In genomic region chr11:65547446-65548125, GRCh38 we compare ENCODE assay signal across 1 cellular context.
TF ChIP-seq lines count a peak whose summit lies in the region.

No MANE protein-coding gene starts in this region.

TF ChIP-seq in GM12878, 131 proteins besides CTCF, POLR2A, EP300 and RAD21:
- no peak for TF ChIP-seq SREBF2 (IDR thresholded peaks at IDR 0.05; ENCODE audit: low read length)
- no peak for TF ChIP-seq E2F4 (IDR thresholded peaks at IDR 0.05; ENCODE audit: low read depth, low read length)
- TF ChIP-seq ESRRA (IDR thresholded peaks at IDR 0.05; ENCODE audit: low read length) = no peak
- TF ChIP-seq CHD1 (IDR thresholded peaks at IDR 0.05; ENCODE audit: low read depth, low read length) = no peak
- TF ChIP-seq RB1 (IDR thresholded peaks at IDR 0.05; ENCODE audit: borderline replicate concordance) = no peak
- TF ChIP-seq ZBTB11 (CRISPR knock-in tag; IDR thresholded peaks at IDR 0.05) = no peak
- TF ChIP-seq RBBP5 (conservative IDR thresholded peaks at IDR 0.05) = no peak
- TF ChIP-seq BACH1 (IDR thresholded peaks at IDR 0.05; ENCODE audit: borderline replicate concordance) = no peak
- TF ChIP-seq MXI1 (IDR thresholded peaks at IDR 0.05; ENCODE audit: low read depth, low read length) = no peak
- TF ChIP-seq FOXK2 (IDR thresholded peaks at IDR 0.05) = no peak
- TF ChIP-seq RCOR1 (conservative IDR thresholded peaks at IDR 0.05; ENCODE audit: low read depth, low read length) = no peak
- no peak for TF ChIP-seq RFX5 (IDR thresholded peaks at IDR 0.05; ENCODE audit: low read depth, low read length)
